ENCODE assay signal across 27 cellular contexts in genomic region chr2:207061181-207061580, GRCh38.
"Had no signal": no experiment of that assay in that cellular context is flagged by ENCODE, and none has a peak within 500 bp of the region (broad histone marks: within the 10 kb centered on the region; RNA-seq: fewer than 3 reads in every experiment).

No MANE protein-coding gene starts in this region.

- H2AFZ ChIP-seq: hepatocyte, parathyroid adenoma had no signal

- H3K4me2 ChIP-seq: hepatocyte, neural progenitor cell had no signal

- DNase-seq: cortex of kidney; effector memory CD8-positive, alpha-beta T cell; foreskin fibroblast; heart left ventricle; left cardiac atrium; left lung; mesendoderm; midbrain; naive thymus-derived CD4-positive, alpha-beta T cell; right lobe of liver; small intestine; stimulated activated CD4-positive, alpha-beta T cell treated with anti-CD3 and anti-CD28 coated beads, Interleukin-15, amount 100 ng/mL, for 24 hours; stimulated activated CD4-positive, alpha-beta T cell treated with anti-CD3 and anti-CD28 coated beads, Interleukin-2, amount 100 ng/mL, for 48 hours; stimulated activated naive CD4-positive, alpha-beta T cell; stimulated activated naive CD8-positive, alpha-beta T cell treated with anti-CD3 and anti-CD28 coated beads, Interleukin-15, amount 100 ng/mL, for 72 hours; transverse colon; upper lobe of right lung; uterus had no signal

- H3K4me1 ChIP-seq: gastroesophageal sphincter, left lung, neural progenitor cell, parathyroid adenoma, right lobe of liver, suprapubic skin, transverse colon, upper lobe of right lung, uterus had no signal

- H3K27me3 ChIP-seq: gastroesophageal sphincter, heart left ventricle, hepatocyte, left lung, neural progenitor cell, right lobe of liver, suprapubic skin, transverse colon, upper lobe of right lung, uterus had no signal

- H3K27ac ChIP-seq: gastroesophageal sphincter, heart left ventricle, hepatocyte, left lung, neural progenitor cell, parathyroid adenoma, right lobe of liver, suprapubic skin, transverse colon, upper lobe of right lung, uterus had no signal

- H3K4me3 Mint-ChIP-seq: effector memory CD8-positive, alpha-beta T cell; naive thymus-derived CD4-positive, alpha-beta T cell; nephron; neural progenitor cell; stimulated activated naive CD8-positive, alpha-beta T cell treated with anti-CD3 and anti-CD28 coated beads, Interleukin-15, amount 100 ng/mL, for 72 hours had no signal

- H3K9me3 Mint-ChIP-seq: nephron; neural progenitor cell; stimulated activated naive CD8-positive, alpha-beta T cell treated with anti-CD3 and anti-CD28 coated beads, Interleukin-15, amount 100 ng/mL, for 72 hours had no signal

- H3K27ac Mint-ChIP-seq: effector memory CD8-positive, alpha-beta T cell; nephron; neural progenitor cell; progenitor cell of endocrine pancreas; stimulated activated naive CD8-positive, alpha-beta T cell treated with anti-CD3 and anti-CD28 coated beads, Interleukin-15, amount 100 ng/mL, for 72 hours had no signal

- ATAC-seq: effector memory CD8-positive, alpha-beta T cell; esophagus mucosa; gastroesophageal sphincter; heart left ventricle; left cardiac atrium; left lung; naive thymus-derived CD4-positive, alpha-beta T cell; right lobe of liver; stimulated activated naive CD8-positive, alpha-beta T cell treated with anti-CD3 and anti-CD28 coated beads, Interleukin-15, amount 100 ng/mL, for 72 hours; upper lobe of right lung had no signal

- FAIRE-seq: endometrium, small intestine had no signal

- H3K36me3 Mint-ChIP-seq: naive thymus-derived CD4-positive, alpha-beta T cell; neural progenitor cell had no signal

- H3K9ac ChIP-seq: neural progenitor cell, parathyroid adenoma had no signal

- H3K4me1 Mint-ChIP-seq: neural progenitor cell; stimulated activated naive CD8-positive, alpha-beta T cell treated with anti-CD3 and anti-CD28 coated beads, Interleukin-15, amount 100 ng/mL, for 72 hours had no signal

- H3K36me3 ChIP-seq: gastroesophageal sphincter, heart left ventricle, left lung, neural progenitor cell, right lobe of liver, suprapubic skin, transverse colon, upper lobe of right lung, uterus had no signal

- H3K4me3 ChIP-seq: gastroesophageal sphincter, heart left ventricle, hepatocyte, left lung, neural progenitor cell, right lobe of liver, suprapubic skin, transverse colon, upper lobe of right lung, uterus had no signal

- H3K9me3 ChIP-seq: gastroesophageal sphincter, heart left ventricle, left lung, right lobe of liver, suprapubic skin, transverse colon, upper lobe of right lung, uterus had no signal

- H3K79me2 ChIP-seq: hepatocyte, parathyroid adenoma had no signal
